19 cellular contexts compared by ENCODE assay signal in genomic region chr22:28012811-28013460, GRCh38.
"Had no signal": no experiment of that assay in that cellular context is flagged by ENCODE, and none has a peak within 500 bp of the region (broad histone marks: within the 10 kb centered on the region; RNA-seq: fewer than 3 reads in every experiment).

No MANE protein-coding gene starts in this region.

- H3K27ac ChIP-seq: ascending aorta, cardiac muscle cell, coronary artery, upper lobe of right lung had no signal

- H3K27me3 ChIP-seq: ascending aorta, cardiac muscle cell, upper lobe of right lung had no signal

- DNase-seq: activated CD4-positive, alpha-beta T cell treated with anti-CD3 and anti-CD28 coated beads, Interleukin-2, amount 50 U/mL, for 48 hours; activated CD4-positive, CD25-positive, alpha-beta regulatory T cell treated with anti-CD3 and anti-CD28 coated beads, Interleukin-2, amount 50 U/mL, for 72 hours; activated naive CD4-positive, alpha-beta T cell; activated T-cell treated with anti-CD3 and anti-CD28 coated beads, Interleukin-2, amount 50 U/mL, for 72 hours; effector CD4-positive, alpha-beta T cell; hypothalamus; kidney glomerular epithelial cell; naive thymus-derived CD8-positive, alpha-beta T cell; occipital lobe; stimulated activated CD4-positive, alpha-beta T cell treated with anti-CD3 and anti-CD28 coated beads, Interleukin-4, amount 100 ng/mL, for 1 hour; stimulated activated CD8-positive, alpha-beta memory T cell treated with anti-CD3 and anti-CD28 coated beads, Interleukin-4, amount 100 ng/mL, for 48 hours; stimulated activated naive CD8-positive, alpha-beta T cell treated with anti-CD3 and anti-CD28 coated beads, Interleukin-15, Interleukin-2, amounts not matched to agents 100 U/mL and 50 U/mL, for 24 hours had no signal

- H3K4me3 ChIP-seq: ascending aorta, cardiac muscle cell, coronary artery, lung, mucosa of descending colon, upper lobe of right lung had no signal

- H3K4me1 ChIP-seq: upper lobe of right lung had no signal

- ATAC-seq: activated T-cell treated with anti-CD3 and anti-CD28 coated beads, Interleukin-2, amount 50 U/mL, for 72 hours; mucosa of descending colon; naive thymus-derived CD8-positive, alpha-beta T cell; stimulated activated naive CD8-positive, alpha-beta T cell treated with anti-CD3 and anti-CD28 coated beads, Interleukin-15, Interleukin-2, amounts not matched to agents 100 U/mL and 50 U/mL, for 24 hours; upper lobe of right lung had no signal

- H3K9me3 ChIP-seq: ascending aorta, mucosa of descending colon, upper lobe of right lung had no signal

- FAIRE-seq: endothelial cell of umbilical vein had no signal

- H3K36me3 ChIP-seq: cardiac muscle cell had no signal
